Comparison of ENCODE assay signal across 11 cellular contexts in the genomic region with DNA sequence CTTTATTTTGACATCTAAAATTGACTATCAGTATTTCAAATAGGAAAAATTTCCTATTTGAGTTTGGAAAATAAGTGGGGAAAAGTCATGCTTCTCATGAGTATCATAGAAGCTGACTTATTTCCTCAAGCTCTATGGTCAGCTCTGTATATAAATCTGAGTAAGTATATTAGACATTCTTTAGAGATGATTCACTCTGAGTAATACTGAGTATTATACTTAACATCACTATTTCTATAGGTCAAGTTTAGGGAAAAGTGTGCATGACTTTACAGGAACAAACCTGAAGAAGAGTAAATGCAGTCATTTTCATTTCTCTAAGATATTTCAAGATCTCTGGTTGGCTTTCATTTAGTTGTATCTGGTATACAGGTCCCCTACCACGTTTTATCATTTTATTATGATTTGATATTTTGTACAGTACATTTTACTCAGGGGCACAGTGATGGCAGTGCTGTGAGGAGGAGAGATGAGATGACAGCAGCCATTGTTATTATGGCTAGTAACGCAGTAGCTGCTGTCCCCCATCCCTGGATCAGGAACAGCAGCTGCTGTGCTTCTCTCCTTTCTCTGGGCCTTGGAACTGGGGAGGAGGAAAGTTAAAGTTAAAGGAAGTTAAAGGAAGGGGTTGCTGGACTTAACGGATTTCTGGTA. TPM values are rescaled to one million over a fixed set of nuclear protein-coding genes. Genes with fewer than 3 reads are reported as not detected.
DNase-seq lines count a peak whose midpoint lies in the region; ATAC-seq and TF ChIP-seq lines count a peak whose summit lies in the region.
"Had no signal": no experiment of that assay in that cellular context is flagged by ENCODE, and none has a peak within 500 bp of the region (broad histone marks: within the 10 kb centered on the region; RNA-seq: fewer than 3 reads in every experiment).

No MANE protein-coding gene starts in this region.

- H3K27me3 ChIP-seq in brain microvascular endothelial cell (replicated peaks), result no peaks in the 10 kb centered on the region

- peaks cover 43% of the 10 kb centered on the region for H3K4me1 Mint-ChIP-seq in osteocyte (ENCODE audit: unreplicated experiment)

- TF ChIP-seq CTCF in brain microvascular endothelial cell (IDR thresholded peaks at IDR 0.05; ENCODE audit: low read depth, low read length, missing control alignments) (no peak), osteocyte (IDR thresholded peaks at IDR 0.05) (no peak)

- H3K4me3 ChIP-seq in brain microvascular endothelial cell (ENCODE audit: low read depth, low read length), result no peak overlapping the region

- H3K27ac ChIP-seq in brain microvascular endothelial cell, result peak overlapping the region; percentile 83

- no peaks in the 10 kb centered on the region for H3K36me3 ChIP-seq in brain microvascular endothelial cell (replicated peaks)

- in situ Hi-C loops in brain microvascular endothelial cell (cut with HindIII; ENCODE audit: low pct_ligation_motif_present, low sequenced_read_pairs), result no loop called here

- peak; percentile 58 for ATAC-seq in GM18870 (IDR thresholded peaks at IDR 0.05; ENCODE audit: unreplicated experiment)
- ATAC-seq in GM18867 (IDR thresholded peaks at IDR 0.05; ENCODE audit: unreplicated experiment), result no peak
- ATAC-seq: Right ventricle myocardium inferior had no signal

- H3K27ac Mint-ChIP-seq in osteocyte (ENCODE audit: unreplicated experiment), result peak overlapping the region; percentile 74

- DNase-seq in HPDE6-E6E7 (ENCODE audit: extremely low spot score) (peak; percentile 63), brain microvascular endothelial cell (no peak), osteocyte (ENCODE audit: extremely low spot score, unreplicated experiment) (no peak), middle frontal gyrus (ENCODE audit: extremely low spot score, low spot score) (no peak), GOT3 (lab: John Stamatoyannopoulos, UW) (no peak)
- DNase-seq: activated effector memory CD4-positive, alpha-beta T cell treated with Interleukin-2 at 50 U/mL for 16 hours; head of caudate nucleus; MM.1S had no signal

- H3K27me3 Mint-ChIP-seq in osteocyte (ENCODE audit: unreplicated experiment), result no peaks in the 10 kb centered on the region

- peaks cover 15% of the 10 kb centered on the region for H3K36me3 Mint-ChIP-seq in osteocyte (ENCODE audit: unreplicated experiment)

- H3K4me3 Mint-ChIP-seq in osteocyte (ENCODE audit: unreplicated experiment), result no peak overlapping the region

- no peaks in the 10 kb centered on the region for H3K9me3 Mint-ChIP-seq in osteocyte (ENCODE audit: unreplicated experiment)

RNA-seq across cellular contexts. Expression of gene SND1, which starts 15.2 kb away (rescaled TPM):
- 227 and 229 TPM in 2 replicates for total RNA-seq in osteocyte

RNA-seq across cellular contexts. Expression of gene PAX4, which starts 49.2 kb away (rescaled TPM):
- total RNA-seq in osteocyte, result not detected in 2 replicates
- total RNA-seq: Right ventricle myocardium inferior had no signal
